In genomic region chr3:197369545-197369944, GRCh38 we compare ENCODE assay signal across 15 cellular contexts.
DNase-seq lines count a peak whose midpoint lies in the region; ATAC-seq, FAIRE-seq and TF ChIP-seq lines count a peak whose summit lies in the region.
"Had no signal": no experiment of that assay in that cellular context is flagged by ENCODE, and none has a peak within 500 bp of the region (broad histone marks: within the 10 kb centered on the region; RNA-seq: fewer than 3 reads in every experiment).

No MANE protein-coding gene starts in this region.

- H3K4me3 ChIP-seq in K562 (no peak overlapping the region), endodermal cell (ENCODE audit: low read length) (no peak overlapping the region)
- H3K4me3 ChIP-seq: A549 had no signal

- H3K27me3 Mint-ChIP-seq in endodermal cell (ENCODE audit: insufficient read depth) = no peaks in the 10 kb centered on the region

- H3K27ac Mint-ChIP-seq in endodermal cell = no peak overlapping the region
- H3K27ac Mint-ChIP-seq: CD4-positive, alpha-beta memory T cell; HFFc6 had no signal

- 0% methylated on average over 1 of the region's 2 CpGs for WGBS in K562 (ENCODE audit: insufficient coverage, low coverage, missing lambda C conversion rate)
- WGBS in endodermal cell (ENCODE audit: insufficient coverage in 1 of 2, insufficient read length in 1 of 2), 2 experiments = 100% methylated on average over 1 of the region's 2 CpGs; no CpG with 5 or more reads in 1 of the 2 experiments

- TF ChIP-seq EP300 in K562 (IDR thresholded peaks at IDR 0.05; ENCODE audit: low read length) = no peak

- no peaks in the 10 kb centered on the region for H3K36me3 ChIP-seq in K562 (ENCODE audit: control insufficient read depth, insufficient read depth, low read length)
- H3K36me3 ChIP-seq in endodermal cell (ENCODE audit: control insufficient read depth, insufficient read depth, low read length) = no peaks in the 10 kb centered on the region
- H3K36me3 ChIP-seq: BE2C had no signal

- H3K27me3 ChIP-seq in K562 (ENCODE audit: control insufficient read depth in 2 of 2, insufficient read depth in 2 of 2, low read length in 2 of 2) = peaks cover 54 to 66% of the 10 kb centered on the region in 2 experiments
- no peaks in the 10 kb centered on the region for H3K27me3 ChIP-seq in endodermal cell (ENCODE audit: control insufficient read depth, insufficient read depth, low read length, poor library complexity, severe bottlenecking)
- H3K27me3 ChIP-seq: BE2C had no signal

- no peak overlapping the region for H3K4me2 ChIP-seq in K562 (ENCODE audit: insufficient read depth, low read length)
- H3K4me2 ChIP-seq: A549 had no signal

- no peaks in the 10 kb centered on the region for H3K9me3 ChIP-seq in K562 (replicated peaks; ENCODE audit: control insufficient read depth, insufficient read depth, low read depth, low read length)
- H3K9me3 ChIP-seq in endodermal cell (ENCODE audit: control insufficient read depth, low read length) = no peaks in the 10 kb centered on the region
- H3K9me3 ChIP-seq: A549, BE2C had no signal

- peaks cover 21% of the 10 kb centered on the region for H3K4me1 Mint-ChIP-seq in endodermal cell
- H3K4me1 Mint-ChIP-seq: CD4-positive, alpha-beta memory T cell had no signal

- POLR2A ChIA-PET in K562 (lab: Yijun Ruan, JAX) = interaction anchor here (1.3 kb wide), 1 partner anchor 14 kb away, joined by 4 read pairs; no protein-coding TSS in a partner anchor

- H3K9me1 ChIP-seq in K562 (ENCODE audit: control insufficient read depth, insufficient read depth, low read length) = no peaks in the 10 kb centered on the region

- in situ Hi-C loops in K562 (cut with MboI) = no loop called here

- no peak overlapping the region for H2AFZ ChIP-seq in K562 (ENCODE audit: low read depth, low read length)

- H3K79me2 ChIP-seq in K562 (ENCODE audit: control insufficient read depth, insufficient read depth, low read length) = no peaks in the 10 kb centered on the region

- no peak overlapping the region for H3K27ac ChIP-seq in K562 (ENCODE audit: extremely low read depth, low read depth, low read length)
- H3K27ac ChIP-seq in endodermal cell (ENCODE audit: low read depth, low read length) = no peak overlapping the region
- H3K27ac ChIP-seq: C4-2B had no signal

- no peak for TF ChIP-seq POLR2A in K562 (conservative IDR thresholded peaks at IDR 0.05)

- intact Hi-C loops in K562 (cut with micrococcal nuclease) = no loop called here

- no peak for FAIRE-seq in K562 (lab: Jason Lieb, UNC)
- FAIRE-seq: A549, HTR-8/SVneo had no signal

- TF ChIP-seq RAD21 in K562 (CRISPR knock-in tag; conservative IDR thresholded peaks at IDR 0.05 in 1 of 2, IDR thresholded peaks at IDR 0.05 in 1 of 2) = no peak

- no TSS peak for BruUV-seq in K562 (replicated peaks; lab: Mats Ljungman, UMichigan)

- H3K36me3 Mint-ChIP-seq in endodermal cell (ENCODE audit: low read depth) = no peaks in the 10 kb centered on the region
- H3K36me3 Mint-ChIP-seq: CD4-positive, alpha-beta memory T cell had no signal

- H3K4me3 Mint-ChIP-seq in endodermal cell = no peak overlapping the region
- H3K4me3 Mint-ChIP-seq: CD4-positive, alpha-beta memory T cell; HFFc6 had no signal

- H3K9ac ChIP-seq in K562 (ENCODE audit: insufficient read depth in 1 of 2, low read depth in 2 of 2, low read length in 2 of 2) = no peak overlapping the region
- no peak overlapping the region for H3K9ac ChIP-seq in endodermal cell (ENCODE audit: extremely low read depth, low read length, poor library complexity, severe bottlenecking)

- ATAC-seq in K562 (no peak), GM21786 (IDR thresholded peaks at IDR 0.05; ENCODE audit: unreplicated experiment) (no peak)
- ATAC-seq: A549 had no signal

- no peaks in the 10 kb centered on the region; the same call in 1 of the 2 replicates for H4K20me1 ChIP-seq in K562 (replicated peaks; ENCODE audit: control insufficient read depth, insufficient read depth, low read length)

- DNase-seq in GM03348 (ENCODE audit: low spot score) (peak; percentile 0), K562 (ENCODE audit: extremely low read depth in 1 of 4, low spot score in 3 of 4) (no peak), endodermal cell (peak; percentile 17), cortex of kidney (lab: John Stamatoyannopoulos, UW) (no peak)
- no peak for DNase-seq in stimulated activated CD4-positive, alpha-beta T cell treated with anti-CD3 and anti-CD28 coated beads, Interleukin-12 subunit alpha, Interleukin-12 subunit beta, amount 100 ng/mL, for 4 hours
- DNase-seq: CD4-positive, alpha-beta memory T cell; DND-41; GDM1; GOT3; HFFc6 had no signal

- CTCF ChIA-PET in K562 (lab: Yijun Ruan, JAX; ENCODE audit: low intra/inter-chr PET ratio) = no interaction called here

- H3K4me1 ChIP-seq in K562 (replicated peaks in 1 of 2; ENCODE audit: control insufficient read depth in 2 of 2, insufficient read depth in 2 of 2, low read length in 2 of 2) = no peaks in the 10 kb centered on the region
- peaks cover 11% of the 10 kb centered on the region for H3K4me1 ChIP-seq in endodermal cell (ENCODE audit: control insufficient read depth, insufficient read depth, low read length)

- TF ChIP-seq CTCF in K562 (IDR thresholded peaks at IDR 0.05 in 2 of 3, conservative IDR thresholded peaks at IDR 0.05 in 1 of 3; ENCODE audit: insufficient read depth in 2 of 3, low read depth in 1 of 3, low read length in 3 of 3) (no peak), endodermal cell (conservative IDR thresholded peaks at IDR 0.05) (no peak)

- H3K9me3 Mint-ChIP-seq in endodermal cell = no peaks in the 10 kb centered on the region
- H3K9me3 Mint-ChIP-seq: CD4-positive, alpha-beta memory T cell; HFFc6 had no signal

TF ChIP-seq in K562, 482 proteins besides CTCF, POLR2A, EP300 and RAD21:
- TF ChIP-seq PCBP1 (IDR thresholded peaks at IDR 0.05; ENCODE audit: low read depth, low read length, poor library complexity, severe bottlenecking) (peak; percentile 47), MEIS2 (IDR thresholded peaks at IDR 0.05; ENCODE audit: partially characterized antibody) (no peak)

Comparison
In these comparisons a context has a peak if more than half of its experiments do, and no peak if none do; other contexts are left out.
1. DNase-seq: peak in GM03348 (single experiment) and endodermal cell (single experiment); none in K562 (0 of 4), cortex of kidney (single experiment) and stimulated activated CD4-positive, alpha-beta T cell treated with anti-CD3 and anti-CD28 coated beads, Interleukin-12 subunit alpha, Interleukin-12 subunit beta, amount 100 ng/mL, for 4 hours (single experiment).